ENCODE assay signal across 24 cellular contexts in genomic region chr17:21030375-21030774, GRCh38. TPM values are rescaled to one million over a fixed set of nuclear protein-coding genes. Genes with fewer than 3 reads are reported as not detected.
DNase-seq lines count a peak whose midpoint lies in the region; ATAC-seq, FAIRE-seq and TF ChIP-seq lines count a peak whose summit lies in the region.
"Had no signal": no experiment of that assay in that cellular context is flagged by ENCODE, and none has a peak within 500 bp of the region (broad histone marks: within the 10 kb centered on the region; RNA-seq: fewer than 3 reads in every experiment).

No MANE protein-coding gene starts in this region.

- TF ChIP-seq EP300 in H1 (IDR thresholded peaks at IDR 0.05; ENCODE audit: borderline replicate concordance in 1 of 2, low read depth in 2 of 2, low read length in 2 of 2): no peak

- no peak overlapping the region for H4K5ac ChIP-seq in H1 (ENCODE audit: insufficient read length, low read depth, low read length)

- DNase-seq in activated CD8-positive, alpha-beta memory T cell treated with anti-CD3 and anti-CD28 coated beads, Interleukin-2, amount 10 ng/mL, durations not matched to agents 7 days and 5 days: no peak
- DNase-seq in activated CD8-positive, alpha-beta memory T cell treated with anti-CD3 and anti-CD28 coated beads, Interleukin-2, amount 50 U/mL, for 4 hours: no peak
- DNase-seq in GM23338 (ENCODE audit: low spot score) (no peak), H1 (ENCODE audit: low read depth in 1 of 2, low spot score in 2 of 2) (no peak), gastrocnemius medialis (no peak), NCI-H226 (no peak), neural progenitor cell (ENCODE audit: low spot score) (no peak), substantia nigra (lab: John Stamatoyannopoulos, UW) (no peak)
- DNase-seq: ACHN; activated CD4-positive, CD25-positive, alpha-beta regulatory T cell; activated effector memory CD4-positive, alpha-beta T cell treated with anti-CD3 and anti-CD28 coated beads, Interleukin-2, amount 50 U/mL, for 16 hours; caudate nucleus; DMS153; dorsolateral prefrontal cortex; HCEC 1CT; hippocampal formation; left ventricle myocardium superior; NCI-H1048; NCI-H2081 treated with DMSO at 0.1 percent for 48 hours; NCI-H524; retina; stimulated activated CD4-positive, alpha-beta T cell treated with anti-CD3 and anti-CD28 coated beads, Interleukin-12 subunit alpha, Interleukin-12 subunit beta, amount 100 ng/mL, for 4 hours; T1000 had no signal

- no peaks in the 10 kb centered on the region for H3K9me3 Mint-ChIP-seq in activated CD8-positive, alpha-beta memory T cell treated with anti-CD3 and anti-CD28 coated beads, Interleukin-2, amount 10 ng/mL, durations not matched to agents 7 days and 5 days (ENCODE audit: low read depth)
- H3K9me3 Mint-ChIP-seq in GM23338: no peaks in the 10 kb centered on the region
- no peaks in the 10 kb centered on the region for H3K9me3 Mint-ChIP-seq in neural progenitor cell

- no peak overlapping the region for H3K56ac ChIP-seq in H1 (replicated peaks; ENCODE audit: insufficient read length, low read depth, low read length)

- TF ChIP-seq CTCF in GM23338 (conservative IDR thresholded peaks at IDR 0.05; ENCODE audit: low read depth in 2 of 2): no peak
- no peak for TF ChIP-seq CTCF in H1 (IDR thresholded peaks at IDR 0.05; ENCODE audit: control extremely low read depth in 1 of 3, insufficient read depth in 1 of 3, low read depth in 1 of 3, low read length in 3 of 3)
- no peak for TF ChIP-seq CTCF in gastrocnemius medialis (IDR thresholded peaks at IDR 0.05 in 4 of 5, conservative IDR thresholded peaks at IDR 0.05 in 1 of 5)
- TF ChIP-seq CTCF in neural progenitor cell (IDR thresholded peaks at IDR 0.05): no peak

- H2BK12ac ChIP-seq in H1 (ENCODE audit: low read depth, low read length): no peak overlapping the region

- TF ChIP-seq POLR2A in H1 (IDR thresholded peaks at IDR 0.05; ENCODE audit: control extremely low read depth in 1 of 2, low read depth in 2 of 2, low read length in 2 of 2): no peak
- no peak for TF ChIP-seq POLR2A in gastrocnemius medialis (IDR thresholded peaks at IDR 0.05)

- POLR2A ChIA-PET in H1 (lab: Charles Lee; ENCODE audit: partially characterized antibody): interaction anchor here (3.8 kb wide), 1 partner anchor 12 kb away, joined by 31 read pairs; the partner anchor contains the start of gene USP22

- H3K27me3 ChIP-seq in GM23338 (ENCODE audit: insufficient read depth) (no peaks in the 10 kb centered on the region), H1 (replicated peaks in 1 of 4; ENCODE audit: control insufficient read depth in 3 of 4, extremely low read depth in 1 of 4, insufficient read depth in 3 of 4, low read length in 3 of 4) (no peaks in the 10 kb centered on the region), gastrocnemius medialis (no peaks in the 10 kb centered on the region), neural progenitor cell (no peaks in the 10 kb centered on the region)
- H3K27me3 ChIP-seq: dorsolateral prefrontal cortex had no signal

- WGBS in H1 (ENCODE audit: extremely low coverage in 1 of 2, insufficient coverage in 1 of 2, insufficient read length in 1 of 2, insufficient replicate concordance in 2 of 2, low coverage in 1 of 2, low lambda C conversion rate in 2 of 2, missing lambda C conversion rate in 1 of 2), 2 experiments: 93% methylated on average over 7 of the region's 7 CpGs; no CpG with 5 or more reads in 1 of the 2 experiments

- no peak overlapping the region for H2BK15ac ChIP-seq in H1 (ENCODE audit: low read length)

- H4K20me1 ChIP-seq in GM23338 (replicated peaks; ENCODE audit: insufficient read depth) (peaks cover 89% of the 10 kb centered on the region), H1 (replicated peaks in 1 of 2; ENCODE audit: control insufficient read depth in 1 of 2, insufficient read depth in 2 of 2, low read length in 2 of 2) (peaks cover 65 to 67% of the 10 kb centered on the region in 2 experiments), neural progenitor cell (ENCODE audit: low read depth) (peaks cover 100% of the 10 kb centered on the region)

- H3K23me2 ChIP-seq in H1 (ENCODE audit: low read depth, low read length): no peaks in the 10 kb centered on the region

- H3K4me3 Mint-ChIP-seq in activated CD8-positive, alpha-beta memory T cell treated with anti-CD3 and anti-CD28 coated beads, Interleukin-2, amount 10 ng/mL, durations not matched to agents 7 days and 5 days: no peak overlapping the region
- H3K4me3 Mint-ChIP-seq in GM23338 (no peak overlapping the region), neural progenitor cell (no peak overlapping the region)

- H3K4me2 ChIP-seq in GM23338 (peak overlapping the region; percentile 4; the same call in 1 of the 2 replicates), H1 (ENCODE audit: insufficient read depth in 1 of 2, low read depth in 2 of 2, low read length in 2 of 2) (no peak overlapping the region; a peak in 1 of 4 replicates), neural progenitor cell (no peak overlapping the region)

- no peak overlapping the region for H3K4me3 ChIP-seq in GM23338
- H3K4me3 ChIP-seq in H1 (ENCODE audit: extremely low read depth in 1 of 4, insufficient read depth in 2 of 4, low read depth in 3 of 4, low read length in 4 of 4): no peak overlapping the region
- no peak overlapping the region for H3K4me3 ChIP-seq in gastrocnemius medialis
- no peak overlapping the region for H3K4me3 ChIP-seq in neural progenitor cell

- ATAC-seq in activated CD8-positive, alpha-beta memory T cell treated with anti-CD3 and anti-CD28 coated beads, Interleukin-2, amount 10 ng/mL, durations not matched to agents 7 days and 5 days: no peak
- ATAC-seq in GM23338 (no peak), gastrocnemius medialis (no peak)
- ATAC-seq: left ventricle myocardium superior had no signal

- H2AK5ac ChIP-seq in H1 (ENCODE audit: low read depth, low read length): no peak overlapping the region

- CTCF ChIA-PET in activated CD8-positive, alpha-beta memory T cell treated with anti-CD3 and anti-CD28 coated beads, Interleukin-2, amount 10 ng/mL, durations not matched to agents 7 days and 5 days (lab: Charles Lee): interaction anchor here (0.6 to 1.5 kb wide), 3 partner anchors 13 to 224 kb away, joined by 3 to 4 read pairs (median 3); partner anchors contain the start of gene USP22
- CTCF ChIA-PET in H1 (lab: Charles Lee; ENCODE audit: partially characterized antibody): no interaction called here

- no peak overlapping the region for H4K8ac ChIP-seq in H1 (ENCODE audit: extremely low read depth, insufficient read depth, low read length)

- H2BK20ac ChIP-seq in H1 (ENCODE audit: low read length): no peak overlapping the region

- no peak overlapping the region for H3K27ac ChIP-seq in GM23338 (ENCODE audit: low read depth)
- no peak overlapping the region for H3K27ac ChIP-seq in H1 (ENCODE audit: low read depth, low read length)
- peak overlapping the region; percentile 13 to 100 (median 74) for H3K27ac ChIP-seq in gastrocnemius medialis
- no peak overlapping the region for H3K27ac ChIP-seq in neural progenitor cell
- H3K27ac ChIP-seq in substantia nigra (ENCODE audit: low read depth, low read length, poor library complexity, severe bottlenecking): no peak overlapping the region
- H3K27ac ChIP-seq: RWPE1 had no signal

- H2BK120ac ChIP-seq in H1 (replicated peaks; ENCODE audit: low read depth, low read length): no peak overlapping the region

- H3K27me3 Mint-ChIP-seq in activated CD8-positive, alpha-beta memory T cell treated with anti-CD3 and anti-CD28 coated beads, Interleukin-2, amount 10 ng/mL, durations not matched to agents 7 days and 5 days: no peaks in the 10 kb centered on the region
- H3K27me3 Mint-ChIP-seq in GM23338 (ENCODE audit: insufficient read depth, low read depth, poor library complexity): no peaks in the 10 kb centered on the region
- H3K27me3 Mint-ChIP-seq in neural progenitor cell (ENCODE audit: insufficient read depth, low read depth): peaks cover 2% of the 10 kb centered on the region

- no peak overlapping the region for H4K91ac ChIP-seq in H1 (replicated peaks; ENCODE audit: insufficient read length, low read length)

- no peak overlapping the region for H3K9ac ChIP-seq in H1 (replicated peaks in 1 of 4; ENCODE audit: extremely low read depth in 1 of 4, low read depth in 3 of 4, low read length in 3 of 4)
- H3K9ac ChIP-seq in neural progenitor cell: no peak overlapping the region

- no peaks in the 10 kb centered on the region for H3K9me2 ChIP-seq in GM23338 (ENCODE audit: insufficient read depth)

- H2BK5ac ChIP-seq in H1 (ENCODE audit: low read depth, low read length): no peak overlapping the region

- FAIRE-seq in H1 (lab: Jason Lieb, UNC): no peak

- in situ Hi-C loops in gastrocnemius medialis (cut with MboI; ENCODE audit: low sequenced_read_pairs in 4 of 4): loop anchor here in 1 of 4 donors (10.0 kb wide), 1 partner anchor 244 kb away; no protein-coding TSS in a partner anchor

- peak overlapping the region; percentile 61 for H3K27ac Mint-ChIP-seq in activated CD8-positive, alpha-beta memory T cell treated with anti-CD3 and anti-CD28 coated beads, Interleukin-2, amount 10 ng/mL, durations not matched to agents 7 days and 5 days
- H3K27ac Mint-ChIP-seq in GM23338 (0 out of 2 replicates have a peak overlapping the region, but pooled peaks have one; percentile 29), neural progenitor cell (no peak overlapping the region)

- no peak overlapping the region for H3K23ac ChIP-seq in H1 (ENCODE audit: insufficient read length)

- H2AFZ ChIP-seq in GM23338: no peak overlapping the region
- H2AFZ ChIP-seq in H1 (ENCODE audit: low read length): no peak overlapping the region
- H2AFZ ChIP-seq in neural progenitor cell (replicated peaks): no peak overlapping the region

- H3K14ac ChIP-seq in H1 (ENCODE audit: insufficient read length): no peak overlapping the region

- intact Hi-C loops in gastrocnemius medialis (cut with DNase I; ENCODE audit: low total_unique reads): no loop called here

- no peaks in the 10 kb centered on the region for H3K9me3 ChIP-seq in H1 (ENCODE audit: insufficient read depth in 2 of 2, low read depth in 1 of 2, low read length in 1 of 2)
- no peaks in the 10 kb centered on the region for H3K9me3 ChIP-seq in gastrocnemius medialis
- no peaks in the 10 kb centered on the region for H3K9me3 ChIP-seq in neural progenitor cell (ENCODE audit: low read depth)

- no peak for TF ChIP-seq RAD21 in H1 (IDR thresholded peaks at IDR 0.05 in 1 of 2, conservative IDR thresholded peaks at IDR 0.05 in 1 of 2; ENCODE audit: low read depth in 2 of 2, low read length in 2 of 2)

- peaks cover 72% of the 10 kb centered on the region for H3K4me1 Mint-ChIP-seq in activated CD8-positive, alpha-beta memory T cell treated with anti-CD3 and anti-CD28 coated beads, Interleukin-2, amount 10 ng/mL, durations not matched to agents 7 days and 5 days
- peaks cover 55% of the 10 kb centered on the region for H3K4me1 Mint-ChIP-seq in GM23338
- peaks cover 26% of the 10 kb centered on the region for H3K4me1 Mint-ChIP-seq in neural progenitor cell

- peaks cover 40% of the 10 kb centered on the region for H3K36me3 Mint-ChIP-seq in activated CD8-positive, alpha-beta memory T cell treated with anti-CD3 and anti-CD28 coated beads, Interleukin-2, amount 10 ng/mL, durations not matched to agents 7 days and 5 days
- H3K36me3 Mint-ChIP-seq in GM23338 (ENCODE audit: low read depth) (peaks cover 52% of the 10 kb centered on the region), neural progenitor cell (peaks cover 50% of the 10 kb centered on the region)

- H3K4ac ChIP-seq in H1 (replicated peaks; ENCODE audit: insufficient read length, low read depth, low read length): no peak overlapping the region

- H3K79me1 ChIP-seq in H1 (ENCODE audit: low read depth, low read length): peaks cover 13% of the 10 kb centered on the region

- H3K79me2 ChIP-seq in GM23338 (replicated peaks; ENCODE audit: insufficient read depth) (peaks cover 98% of the 10 kb centered on the region), H1 (ENCODE audit: control insufficient read depth in 1 of 2, insufficient read depth in 2 of 2, low read length in 2 of 2) (peaks cover 91 to 100% of the 10 kb centered on the region in 2 experiments), neural progenitor cell (ENCODE audit: low read depth) (peaks cover 100% of the 10 kb centered on the region)

- H3K18ac ChIP-seq in H1 (ENCODE audit: extremely low read depth, low read length): no peak overlapping the region

- H3K4me1 ChIP-seq in GM23338 (ENCODE audit: insufficient read depth) (peaks cover 52% of the 10 kb centered on the region), H1 (replicated peaks in 1 of 4; ENCODE audit: control insufficient read depth in 3 of 4, insufficient read depth in 4 of 4, low read length in 3 of 4) (peaks cover 0 to 11% (median 6%) of the 10 kb centered on the region in 4 experiments; a peak in 4 of 7 replicates), gastrocnemius medialis (peaks cover 79 to 81% of the 10 kb centered on the region in 2 donors), neural progenitor cell (peaks cover 11% of the 10 kb centered on the region)

- H3F3A ChIP-seq in GM23338 (replicated peaks; ENCODE audit: low read depth): peaks cover 26% of the 10 kb centered on the region
- H3F3A ChIP-seq in neural progenitor cell (ENCODE audit: low read depth): no peaks in the 10 kb centered on the region

- peaks cover 23% of the 10 kb centered on the region for H3K36me3 ChIP-seq in GM23338 (ENCODE audit: insufficient read depth)
- H3K36me3 ChIP-seq in H1 (ENCODE audit: control insufficient read depth in 2 of 4, insufficient read depth in 4 of 4, low read length in 3 of 4): peaks cover 8 to 39% (median 25%) of the 10 kb centered on the region in 4 experiments; a peak in 7 of 8 replicates
- peaks cover 0 to 27% of the 10 kb centered on the region in 2 donors for H3K36me3 ChIP-seq in gastrocnemius medialis
- H3K36me3 ChIP-seq in neural progenitor cell: no peaks in the 10 kb centered on the region

RNA-seq across cellular contexts. Expression of gene USP22, which starts 12.4 kb away (rescaled TPM):
- 100 to 1,000 TPM; 120 to 180 TPM for total RNA-seq in activated CD8-positive, alpha-beta memory T cell treated with anti-CD3 and anti-CD28 coated beads, Interleukin-2, amount 10 ng/mL, durations not matched to agents 7 days and 5 days
- total RNA-seq in GM23338 (2014; rRNA removed; shearing (Covaris generic)): 285 and 296 TPM in 2 replicates
- polyA plus RNA-seq in GM23338 (2016; fragmentation: Nextera tagmentation; extraction: Ambion mirVana) (68.9 and 77.4 TPM in 2 replicates), H1 (2011; rRNA removed) (221 and 365 TPM in 2 replicates)
- 316 and 321 TPM in 2 replicates for total RNA-seq in H1 (2021; fragmentation: NEBNext Ultra II Directional; extraction: Animal tissue kit (Norgen Biotek cat#: 25700))
- polyA plus RNA-seq in H1 (2011; cell fraction: cytosol; rRNA removed): 169 TPM
- polyA plus RNA-seq in H1 (2011; cell fraction: nucleus; rRNA removed): 298 TPM
- 171 to 196 TPM (median 176 TPM) in 4 replicates for polyA plus RNA-seq in H1 (2012, experiment 1 of 2)
- polyA plus RNA-seq in H1 (2012, experiment 2 of 2): 106 TPM
- polyA plus RNA-seq in H1 (2013, experiment 1 of 2): 137 TPM
- polyA plus RNA-seq in H1 (2013, experiment 2 of 2): 124 TPM
- 456 and 459 TPM in 2 replicates for polyA minus RNA-seq in H1 (2011; rRNA and poly(A)+ RNA removed)
- polyA minus RNA-seq in H1 (2011; cell fraction: cytosol; rRNA and poly(A)+ RNA removed): 270 TPM
- polyA minus RNA-seq in H1 (2011; cell fraction: nucleus; rRNA and poly(A)+ RNA removed): 188 TPM
- total RNA-seq in gastrocnemius medialis (100 to 1,000 TPM; 120 to 258 (median 143) TPM), neural progenitor cell (ENCODE audit: low replicate concordance) (192 and 244 TPM in 2 replicates)

Comparison
In these comparisons a context has a peak if more than half of its experiments do, and no peak if none do; other contexts are left out.
1. H3K27ac ChIP-seq: peak in gastrocnemius medialis (4 of 4); none in GM23338 (single experiment), H1 (single experiment), neural progenitor cell (single experiment) and substantia nigra (single experiment).